ENCODE assay signal across 12 cellular contexts in the genomic region with DNA sequence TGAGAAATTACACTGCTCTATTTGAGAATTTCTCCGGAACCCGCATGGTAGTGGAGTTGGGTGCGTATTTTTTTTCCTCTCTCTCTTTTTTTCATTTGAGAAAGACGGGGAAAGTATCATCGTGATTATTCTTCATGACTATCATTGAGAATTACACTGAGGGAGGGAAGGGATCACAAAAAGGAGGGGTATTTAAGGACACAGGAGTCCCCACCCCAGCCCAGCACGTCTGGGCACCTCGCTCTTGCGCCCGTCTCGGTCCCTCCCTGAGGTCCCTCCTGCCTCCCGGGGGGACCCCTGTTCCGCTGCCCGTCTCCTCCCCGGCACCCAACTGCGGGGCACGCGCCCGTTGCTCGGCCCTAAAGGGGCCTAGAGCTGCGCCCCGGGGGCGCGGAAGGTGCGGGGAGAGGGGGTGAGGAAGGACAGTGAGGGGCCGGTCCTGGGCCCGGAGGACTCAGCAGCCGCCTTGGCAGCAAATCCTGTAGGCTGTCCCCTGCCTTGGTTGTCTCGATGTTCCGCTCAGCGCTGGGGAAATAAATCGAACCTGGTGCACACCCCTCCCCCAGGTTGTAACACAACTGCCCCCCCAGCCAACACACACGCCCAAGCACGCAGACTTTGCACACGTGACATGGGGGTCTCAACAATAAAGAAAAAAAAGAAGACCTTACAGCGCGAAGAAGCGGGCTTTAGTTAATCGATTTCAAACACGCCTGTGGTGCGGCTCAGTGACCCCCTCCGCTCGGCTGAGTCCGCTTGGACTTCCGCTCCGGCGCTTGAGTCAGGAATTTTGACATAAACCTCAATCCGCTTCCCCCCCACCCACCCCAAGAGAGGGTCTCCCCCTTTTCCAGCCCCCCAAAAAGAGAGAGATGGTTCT. TPM values are rescaled to one million over a fixed set of nuclear protein-coding genes. Genes with fewer than 3 reads are reported as not detected.
DNase-seq lines count a peak whose midpoint lies in the region; ATAC-seq, FAIRE-seq and TF ChIP-seq lines count a peak whose summit lies in the region.
"Had no signal": no experiment of that assay in that cellular context is flagged by ENCODE, and none has a peak within 500 bp of the region (broad histone marks: within the 10 kb centered on the region; RNA-seq: fewer than 3 reads in every experiment).

No MANE protein-coding gene starts in this region.

- peaks cover 4% of the 10 kb centered on the region for H3K36me3 Mint-ChIP-seq in activated T-helper 2 cell treated with anti-CD3 and anti-CD28 coated beads, Interferon-gamma antibody, Interleukin-2, Interleukin-4, amounts not matched to agents 10 μg/mL and 5 μg/mL and 100 μg/mL, durations not matched to agents 14 hours and 24 hours and 36 hours (ENCODE audit: low read depth)
- peaks cover 18% of the 10 kb centered on the region for H3K36me3 Mint-ChIP-seq in stimulated activated effector memory CD8-positive, alpha-beta T cell treated with anti-CD3 and anti-CD28 coated beads, Interleukin-12 subunit alpha, Interleukin-12 subunit beta, amount 100 ng/mL, for 72 hours

- no peak overlapping the region for H3K27ac Mint-ChIP-seq in activated T-helper 2 cell treated with anti-CD3 and anti-CD28 coated beads, Interferon-gamma antibody, Interleukin-2, Interleukin-4, amounts not matched to agents 10 μg/mL and 5 μg/mL and 100 μg/mL, durations not matched to agents 14 hours and 24 hours and 36 hours
- no peak overlapping the region for H3K27ac Mint-ChIP-seq in stimulated activated effector memory CD8-positive, alpha-beta T cell treated with anti-CD3 and anti-CD28 coated beads, Interleukin-12 subunit alpha, Interleukin-12 subunit beta, amount 100 ng/mL, for 72 hours

- no peak for TF ChIP-seq CTCF in kidney (IDR thresholded peaks at IDR 0.05; ENCODE audit: borderline replicate concordance, extremely low read depth, insufficient read depth)

- no peaks in the 10 kb centered on the region for H3K9me3 Mint-ChIP-seq in activated T-helper 2 cell treated with anti-CD3 and anti-CD28 coated beads, Interferon-gamma antibody, Interleukin-2, Interleukin-4, amounts not matched to agents 10 μg/mL and 5 μg/mL and 100 μg/mL, durations not matched to agents 14 hours and 24 hours and 36 hours
- H3K9me3 Mint-ChIP-seq in stimulated activated effector memory CD8-positive, alpha-beta T cell treated with anti-CD3 and anti-CD28 coated beads, Interleukin-12 subunit alpha, Interleukin-12 subunit beta, amount 100 ng/mL, for 72 hours, result no peaks in the 10 kb centered on the region

- H3K4me1 ChIP-seq in kidney (ENCODE audit: control insufficient read depth in 1 of 2, insufficient read depth in 1 of 2, low read depth in 1 of 2, low read length in 2 of 2), result peaks cover 0 to 2% of the 10 kb centered on the region in 2 donors

- no peak for ATAC-seq in stimulated activated effector memory CD8-positive, alpha-beta T cell treated with anti-CD3 and anti-CD28 coated beads, Interleukin-12 subunit alpha, Interleukin-12 subunit beta, amount 100 ng/mL, for 72 hours
- ATAC-seq in HG02885 (IDR thresholded peaks at IDR 0.05; ENCODE audit: poor library complexity, unreplicated experiment), result no peak

- H3K27ac ChIP-seq in kidney (ENCODE audit: low read depth in 2 of 2, low read length in 2 of 2), result peak overlapping the region; percentile 49 to 71
- H3K27ac ChIP-seq: esophagus muscularis mucosa, PC-9, uterus had no signal

- H3K9me3 ChIP-seq in kidney (ENCODE audit: control insufficient read depth in 1 of 2, low read length in 2 of 2), result no peaks in the 10 kb centered on the region
- H3K9me3 ChIP-seq: esophagus muscularis mucosa, uterus had no signal

- no peak overlapping the region for H3K9ac ChIP-seq in kidney (ENCODE audit: low read length in 2 of 2)

- H3K27me3 Mint-ChIP-seq in activated T-helper 2 cell treated with anti-CD3 and anti-CD28 coated beads, Interferon-gamma antibody, Interleukin-2, Interleukin-4, amounts not matched to agents 10 μg/mL and 5 μg/mL and 100 μg/mL, durations not matched to agents 14 hours and 24 hours and 36 hours (ENCODE audit: low read depth), result peaks cover 66% of the 10 kb centered on the region

- no peak for FAIRE-seq in kidney (lab: Jason Lieb, UNC)

- no peaks in the 10 kb centered on the region for H3K36me3 ChIP-seq in kidney (ENCODE audit: control insufficient read depth in 1 of 2, insufficient read depth in 2 of 2, low read length in 2 of 2)
- H3K36me3 ChIP-seq: esophagus muscularis mucosa, uterus had no signal

- peak overlapping the region in 1 of 2 donors; percentile 18 for H3K4me3 ChIP-seq in kidney (ENCODE audit: low read length in 2 of 2)
- H3K4me3 ChIP-seq: PC-9, uterus had no signal

- H3K4me3 Mint-ChIP-seq in activated T-helper 2 cell treated with anti-CD3 and anti-CD28 coated beads, Interferon-gamma antibody, Interleukin-2, Interleukin-4, amounts not matched to agents 10 μg/mL and 5 μg/mL and 100 μg/mL, durations not matched to agents 14 hours and 24 hours and 36 hours (ENCODE audit: low read depth), result peak overlapping the region; percentile 57
- peak overlapping the region; percentile 36 for H3K4me3 Mint-ChIP-seq in stimulated activated effector memory CD8-positive, alpha-beta T cell treated with anti-CD3 and anti-CD28 coated beads, Interleukin-12 subunit alpha, Interleukin-12 subunit beta, amount 100 ng/mL, for 72 hours

- DNase-seq in activated T-cell treated with anti-CD3 and anti-CD28 coated beads, Interleukin-2, amount 50 U/mL, for 1 hour, result peak; percentile 32
- DNase-seq in activated T-cell treated with anti-CD3 and anti-CD28 coated beads for 4 hours, result no peak
- no peak for DNase-seq in activated T-helper 2 cell treated with anti-CD3 and anti-CD28 coated beads, Interferon-gamma antibody, Interleukin-2, Interleukin-4, amounts not matched to agents 10 μg/mL and 5 μg/mL and 100 μg/mL, durations not matched to agents 14 hours and 24 hours and 36 hours (ENCODE audit: low spot score)
- DNase-seq in kidney, result no peak
- DNase-seq in stimulated activated effector memory CD8-positive, alpha-beta T cell treated with anti-CD3 and anti-CD28 coated beads, Interleukin-12 subunit alpha, Interleukin-12 subunit beta, amount 100 ng/mL, for 72 hours (ENCODE audit: low spot score in 2 of 2), result peak in 1 of 2 donors; percentile 55
- DNase-seq in MV-4-11 (lab: John Stamatoyannopoulos, UW), result no peak
- DNase-seq in NCI-H2196 (lab: John Stamatoyannopoulos, UW; ENCODE audit: unreplicated experiment), result no peak
- DNase-seq: Karpas-422, uterus had no signal

- H3K4me1 Mint-ChIP-seq in activated T-helper 2 cell treated with anti-CD3 and anti-CD28 coated beads, Interferon-gamma antibody, Interleukin-2, Interleukin-4, amounts not matched to agents 10 μg/mL and 5 μg/mL and 100 μg/mL, durations not matched to agents 14 hours and 24 hours and 36 hours (ENCODE audit: low read depth), result peaks cover 32% of the 10 kb centered on the region
- peaks cover 31% of the 10 kb centered on the region for H3K4me1 Mint-ChIP-seq in stimulated activated effector memory CD8-positive, alpha-beta T cell treated with anti-CD3 and anti-CD28 coated beads, Interleukin-12 subunit alpha, Interleukin-12 subunit beta, amount 100 ng/mL, for 72 hours

- intact Hi-C loops in activated T-helper 2 cell treated with anti-CD3 and anti-CD28 coated beads, Interferon-gamma antibody, Interleukin-2, Interleukin-4, amounts not matched to agents 10 μg/mL and 5 μg/mL and 100 μg/mL, durations not matched to agents 14 hours and 24 hours and 36 hours (cut with micrococcal nuclease), result no loop called here
- intact Hi-C loops in kidney (cut with DNase I), result no loop called here

RNA-seq across cellular contexts. Expression of gene GATA3, which starts 18.6 kb away (rescaled TPM):
- 281 and 293 TPM in 2 replicates for total RNA-seq in activated T-helper 2 cell treated with anti-CD3 and anti-CD28 coated beads, Interferon-gamma antibody, Interleukin-2, Interleukin-4, amounts not matched to agents 10 μg/mL and 5 μg/mL and 100 μg/mL, durations not matched to agents 14 hours and 24 hours and 36 hours
- 23.5 TPM for total RNA-seq in kidney
- 45.9 TPM for polyA plus RNA-seq in kidney (ENCODE audit: insufficient read depth, low read depth, low replicate concordance)

Comparison
In these comparisons a context has a peak if more than half of its experiments do, and no peak if none do; other contexts are left out.
1. RNA of gene GATA3, which starts 18.6 kb away (total RNA-seq): 281 to 293 TPM in activated T-helper 2 cell treated with anti-CD3 and anti-CD28 coated beads, Interferon-gamma antibody, Interleukin-2, Interleukin-4, amounts not matched to agents 10 μg/mL and 5 μg/mL and 100 μg/mL, durations not matched to agents 14 hours and 24 hours and 36 hours; 23.5 TPM in kidney (single experiment); every median in the first group is over 10 times any median in the second.